ENCODE assay signal across 22 cellular contexts in genomic region chr13:67841071-67841470, GRCh38.
DNase-seq lines count a peak whose midpoint lies in the region; ATAC-seq and TF ChIP-seq lines count a peak whose summit lies in the region.
"Had no signal": no experiment of that assay in that cellular context is flagged by ENCODE, and none has a peak within 500 bp of the region (broad histone marks: within the 10 kb centered on the region; RNA-seq: fewer than 3 reads in every experiment).

No MANE protein-coding gene starts in this region.

- BruUV-seq in A673 (replicated peaks; lab: Mats Ljungman, UMichigan), result no TSS peak

- H3K27ac ChIP-seq in A673 (ENCODE audit: low read depth, low read length, poor library complexity, severe bottlenecking) (no peak overlapping the region), OCI-LY3 (ENCODE audit: low read length) (no peak overlapping the region)
- H3K27ac ChIP-seq: ascending aorta had no signal

- POLR2A ChIA-PET in A673 (lab: Charles Lee; ENCODE audit: low non-redundant PET), result no interaction called here

- intact Hi-C loops in A673 (cut with micrococcal nuclease; ENCODE audit: unreplicated experiment), result no loop called here

- H3K9ac ChIP-seq in OCI-LY3 (ENCODE audit: low read length), result no peak overlapping the region

- TF ChIP-seq CTCF in A673 (conservative IDR thresholded peaks at IDR 0.05; ENCODE audit: low read depth, low read length) (peak; percentile 25; the same call in 1 of the 2 replicates), OCI-LY3 (IDR thresholded peaks at IDR 0.05; ENCODE audit: low read depth, low read length) (peak; percentile 27)

- CTCF ChIA-PET in A673 (lab: Charles Lee), result no interaction called here

- no peaks in the 10 kb centered on the region for H3K36me3 ChIP-seq in A673 (ENCODE audit: insufficient read depth, low read length, poor library complexity, severe bottlenecking)
- no peaks in the 10 kb centered on the region for H3K36me3 ChIP-seq in H7 (replicated peaks; ENCODE audit: control insufficient read depth, insufficient read depth, low read length)
- no peaks in the 10 kb centered on the region for H3K36me3 ChIP-seq in OCI-LY3 (replicated peaks; ENCODE audit: low read depth, low read length)
- H3K36me3 ChIP-seq: ascending aorta, MG63 had no signal

- H3K9me3 ChIP-seq in A673 (ENCODE audit: low read depth, low read length, poor library complexity, severe bottlenecking), result no peaks in the 10 kb centered on the region
- no peaks in the 10 kb centered on the region for H3K9me3 ChIP-seq in OCI-LY3 (ENCODE audit: insufficient read depth, low read length)
- H3K9me3 ChIP-seq: ascending aorta, MG63 had no signal

- no peaks in the 10 kb centered on the region for H3K79me2 ChIP-seq in OCI-LY3 (ENCODE audit: low read length)

- H3K4me1 ChIP-seq in A673 (ENCODE audit: insufficient read depth, low read length, poor library complexity, severe bottlenecking) (no peaks in the 10 kb centered on the region), OCI-LY3 (ENCODE audit: low read length) (no peaks in the 10 kb centered on the region)
- H3K4me1 ChIP-seq: ascending aorta had no signal

- H4K20me1 ChIP-seq in OCI-LY3 (ENCODE audit: insufficient read depth, low read length), result no peaks in the 10 kb centered on the region

- 0 out of 2 replicates have a peak overlapping the region, but pooled peaks have one; percentile 35 for H2AFZ ChIP-seq in OCI-LY3 (ENCODE audit: low read depth, low read length)

- no peak overlapping the region for H3K4me2 ChIP-seq in OCI-LY3 (ENCODE audit: low read length)
- H3K4me2 ChIP-seq: smooth muscle cell had no signal

- no peak overlapping the region for H3K4me3 ChIP-seq in A673 (ENCODE audit: low read depth, low read length, poor library complexity, severe bottlenecking)
- no peak overlapping the region for H3K4me3 ChIP-seq in H7 (ENCODE audit: insufficient read depth, low read depth, low read length)
- no peak overlapping the region for H3K4me3 ChIP-seq in OCI-LY3 (ENCODE audit: low read length)
- H3K4me3 ChIP-seq: ascending aorta, MG63, smooth muscle cell had no signal

- H3K27me3 ChIP-seq in A673 (replicated peaks; ENCODE audit: insufficient read depth, low read depth, low read length, poor library complexity) (no peaks in the 10 kb centered on the region), H7 (ENCODE audit: control insufficient read depth, insufficient read depth, low read length) (no peaks in the 10 kb centered on the region), OCI-LY3 (ENCODE audit: low read depth, low read length) (no peaks in the 10 kb centered on the region)
- H3K27me3 ChIP-seq: ascending aorta, MG63 had no signal

- peak; percentile 3 for DNase-seq in A673 (ENCODE audit: low spot score)
- peak; percentile 4 for DNase-seq in H7
- peak; percentile 44 for DNase-seq in iPS DF 4.7 (ENCODE audit: extremely low read depth, low spot score)
- DNase-seq in DMS153 (lab: John Stamatoyannopoulos, UW), result no peak
- no peak for DNase-seq in NCI-H524 treated with DMSO at 0.1 percent for 48 hours (lab: John Stamatoyannopoulos, UW)
- no peak for DNase-seq in pons (ENCODE audit: low spot score)
- DNase-seq: activated CD8-positive, alpha-beta memory T cell treated with anti-CD3 and anti-CD28 coated beads for 24 hours; activated naive CD4-positive, alpha-beta T cell treated with anti-CD3 and anti-CD28 coated beads, Interleukin-2, amount 10 ng/mL, durations not matched to agents 7 days and 5 days; activated T-cell treated with anti-CD3 and anti-CD28 coated beads, Interleukin-2, amount 50 U/mL, for 48 hours; CD4-positive, CD25-positive, alpha-beta regulatory T cell; DMS79 treated with DMSO at 0.1 percent for 48 hours; effector CD4-positive, alpha-beta T cell; left ventricle myocardium superior; MG63; NCI-H2029; NCI-H510A; stimulated activated CD4-positive, alpha-beta T cell treated with anti-CD3 and anti-CD28 coated beads, Interleukin-4, amount 100 ng/mL, for 24 hours had no signal

- no peak for ATAC-seq in HG03378 (IDR thresholded peaks at IDR 0.05; ENCODE audit: unreplicated experiment)
- ATAC-seq: activated CD4-positive, CD25-positive, alpha-beta regulatory T cell treated with anti-CD3 and anti-CD28 coated beads, Interleukin-2, amount 50 U/mL, for 24 hours; left ventricle myocardium superior had no signal

Comparison
In these comparisons a context has a peak if more than half of its experiments do, and no peak if none do; other contexts are left out.
1. DNase-seq: peak in A673 (single experiment), H7 (single experiment) and iPS DF 4.7 (single experiment); none in DMS153 (single experiment), NCI-H524 treated with DMSO at 0.1 percent for 48 hours (single experiment) and pons (single experiment).